Comparison of ENCODE assay signal across 21 cellular contexts in the genomic region with DNA sequence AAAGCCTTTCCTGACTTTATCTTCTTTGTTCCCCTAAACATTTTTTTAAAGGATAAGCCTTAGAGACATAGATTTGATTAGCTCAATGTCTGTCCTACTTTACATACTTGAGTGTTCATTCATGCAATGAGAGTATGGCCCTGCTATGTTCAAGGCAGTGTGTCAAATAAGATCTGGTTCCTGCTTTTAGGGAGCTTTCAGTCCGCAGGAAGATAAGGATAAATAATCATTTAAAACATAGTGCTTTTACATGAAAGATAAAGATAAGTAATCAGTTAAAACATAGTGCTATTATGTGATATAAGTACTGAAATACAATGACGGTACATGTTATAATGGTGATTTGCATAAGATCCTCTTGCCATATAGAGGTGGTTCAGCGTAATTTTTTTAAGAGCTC.
DNase-seq lines count a peak whose midpoint lies in the region; ATAC-seq and TF ChIP-seq lines count a peak whose summit lies in the region.
"Had no signal": no experiment of that assay in that cellular context is flagged by ENCODE, and none has a peak within 500 bp of the region (broad histone marks: within the 10 kb centered on the region; RNA-seq: fewer than 3 reads in every experiment).

No MANE protein-coding gene starts in this region.

- no peaks in the 10 kb centered on the region for H3K9me2 ChIP-seq in Karpas-422 (replicated peaks; ENCODE audit: insufficient read depth, low read length)

- peak overlapping the region; percentile 37 for H3K4me2 ChIP-seq in Karpas-422 (ENCODE audit: low read depth, low read length, poor library complexity, severe bottlenecking)
- H3K4me2 ChIP-seq in smooth muscle cell, result peak overlapping the region; percentile 19
- H3K4me2 ChIP-seq: BLaER1 treated with 17β-estradiol and CSF1 and Interleukin-3, amounts not matched to agents 10 nM and 100 nM had no signal

- TF ChIP-seq CTCF in smooth muscle cell (IDR thresholded peaks at IDR 0.05; ENCODE audit: borderline replicate concordance, insufficient read depth, poor library complexity, severe bottlenecking), result no peak

- 81% methylated on average over 3 of the region's 3 CpGs for WGBS in smooth muscle cell (ENCODE audit: low lambda C conversion rate)

- ATAC-seq in SK-N-SH treated with all-trans-retinoic acid at 6 μM for 48 hours (no peak), HG02884 (IDR thresholded peaks at IDR 0.05; ENCODE audit: unreplicated experiment) (no peak)
- ATAC-seq: HCT116 had no signal

- peak overlapping the region; percentile 19; the same call in 1 of the 2 replicates for H3K27ac ChIP-seq in Karpas-422 (ENCODE audit: low read length)
- H3K27ac ChIP-seq in smooth muscle cell (ENCODE audit: low read depth), result peak overlapping the region; percentile 25
- H3K27ac ChIP-seq: 22Rv1; BLaER1 treated with 17β-estradiol and CSF1 and Interleukin-3, amounts not matched to agents 10 nM and 100 nM; GM23248 had no signal

- no peaks in the 10 kb centered on the region for H3K79me2 ChIP-seq in Karpas-422 (ENCODE audit: low read length)
- no peaks in the 10 kb centered on the region for H3K79me2 ChIP-seq in smooth muscle cell (ENCODE audit: low read depth)

- H4K20me1 ChIP-seq in Karpas-422 (ENCODE audit: insufficient read depth, low read depth, low read length) (no peaks in the 10 kb centered on the region), smooth muscle cell (ENCODE audit: low read depth) (no peaks in the 10 kb centered on the region)
- H4K20me1 ChIP-seq: BLaER1 treated with 17β-estradiol and CSF1 and Interleukin-3, amounts not matched to agents 10 nM and 100 nM had no signal

- DNase-seq in DMS53 (lab: John Stamatoyannopoulos, UW) (peak; percentile 30), DMS53 treated with DMSO at 0.1 percent for 48 hours (lab: John Stamatoyannopoulos, UW; ENCODE audit: unreplicated experiment) (no peak), Karpas-422 (no peak), smooth muscle cell (lab: John Stamatoyannopoulos, UW; ENCODE audit: unreplicated experiment) (no peak), DMS79 (lab: John Stamatoyannopoulos, UW) (no peak)
- no peak for DNase-seq in effector CD8-positive, alpha-beta T cell (lab: John Stamatoyannopoulos, UW)
- DNase-seq: ACHN; AML-193; BE2C; CD4-positive, alpha-beta T cell; CD8-positive, alpha-beta memory T cell; DMS 273 treated with DMSO at 0.1 percent for 48 hours; EL; GF-D8; GM23248; H9 had no signal

- H3K9me3 ChIP-seq in Karpas-422 (ENCODE audit: low read length) (no peaks in the 10 kb centered on the region), smooth muscle cell (replicated peaks; ENCODE audit: low read depth) (no peaks in the 10 kb centered on the region)
- H3K9me3 ChIP-seq: BE2C; BLaER1 treated with 17β-estradiol and CSF1 and Interleukin-3, amounts not matched to agents 10 nM and 100 nM had no signal

- H3F3A ChIP-seq in smooth muscle cell (ENCODE audit: low read depth), result no peaks in the 10 kb centered on the region

- peaks cover 14% of the 10 kb centered on the region for H3K4me1 ChIP-seq in Karpas-422 (ENCODE audit: low read length)
- H3K4me1 ChIP-seq in smooth muscle cell (ENCODE audit: low read depth), result no peaks in the 10 kb centered on the region
- H3K4me1 ChIP-seq: BLaER1 treated with 17β-estradiol and CSF1 and Interleukin-3, amounts not matched to agents 10 nM and 100 nM had no signal

- H2AFZ ChIP-seq in Karpas-422 (ENCODE audit: low read length) (no peak overlapping the region), smooth muscle cell (ENCODE audit: low read depth) (peak overlapping the region; percentile 39)
- H2AFZ ChIP-seq: GM23248 had no signal

- no peak overlapping the region for H3K9ac ChIP-seq in Karpas-422 (ENCODE audit: low read length)
- no peak overlapping the region for H3K9ac ChIP-seq in smooth muscle cell (ENCODE audit: low read depth)
- H3K9ac ChIP-seq: BLaER1 treated with 17β-estradiol and CSF1 and Interleukin-3, amounts not matched to agents 10 nM and 100 nM; GM23248 had no signal

- H3K27me3 ChIP-seq in Karpas-422 (ENCODE audit: low read length) (0 out of 2 replicates have a peak, but pooled peaks cover 1% of the 10 kb centered on the region), smooth muscle cell (ENCODE audit: low read depth) (no peaks in the 10 kb centered on the region)
- H3K27me3 ChIP-seq: BE2C; BLaER1 treated with 17β-estradiol and CSF1 and Interleukin-3, amounts not matched to agents 10 nM and 100 nM had no signal

- H3K4me3 ChIP-seq in Karpas-422 (ENCODE audit: low read length), result no peak overlapping the region
- H3K4me3 ChIP-seq in smooth muscle cell, result no peak overlapping the region
- H3K4me3 ChIP-seq: BLaER1 treated with 17β-estradiol and CSF1 and Interleukin-3, amounts not matched to agents 10 nM and 100 nM; GM23248 had no signal

- no peaks in the 10 kb centered on the region for H3K36me3 ChIP-seq in Karpas-422 (ENCODE audit: insufficient read depth, low read length)
- H3K36me3 ChIP-seq in smooth muscle cell (ENCODE audit: low read depth), result no peaks in the 10 kb centered on the region
- H3K36me3 ChIP-seq: BE2C; BLaER1 treated with 17β-estradiol and CSF1 and Interleukin-3, amounts not matched to agents 10 nM and 100 nM had no signal

TF ChIP-seq in SK-N-SH treated with all-trans-retinoic acid at 6 μM for 48 hours, 23 proteins besides CTCF, POLR2A, EP300 and RAD21 (continues in another document):
- TF ChIP-seq ZNF8 (CRISPR knock-in tag; IDR thresholded peaks at IDR 0.05) (peak; percentile 44; the same call in 1 of the 2 replicates), RARB (CRISPR knock-in tag; IDR thresholded peaks at IDR 0.05) (no peak), ZNF565 (CRISPR knock-in tag; conservative IDR thresholded peaks at IDR 0.05; ENCODE audit: low read depth) (no peak), ZFP30 (CRISPR knock-in tag; IDR thresholded peaks at IDR 0.05) (no peak), CSDC2 (CRISPR knock-in tag; IDR thresholded peaks at IDR 0.05) (no peak), OSR1 (CRISPR knock-in tag; IDR thresholded peaks at IDR 0.05) (no peak), GLIS3 (CRISPR knock-in tag; IDR thresholded peaks at IDR 0.05) (no peak), SNAI2 (CRISPR knock-in tag; IDR thresholded peaks at IDR 0.05) (no peak), TCF4 (CRISPR knock-in tag; IDR thresholded peaks at IDR 0.05; ENCODE audit: borderline replicate concordance) (peak; percentile 76; the same call in 1 of the 2 replicates), ZFP3 (CRISPR knock-in tag; IDR thresholded peaks at IDR 0.05) (no peak), ZC3H10 (CRISPR knock-in tag; IDR thresholded peaks at IDR 0.05) (no peak), ISL1 (CRISPR knock-in tag; IDR thresholded peaks at IDR 0.05) (0 out of 2 replicates have a peak, but pooled peaks have one; percentile 11)
- TF ChIP-seq, protein P1, sequence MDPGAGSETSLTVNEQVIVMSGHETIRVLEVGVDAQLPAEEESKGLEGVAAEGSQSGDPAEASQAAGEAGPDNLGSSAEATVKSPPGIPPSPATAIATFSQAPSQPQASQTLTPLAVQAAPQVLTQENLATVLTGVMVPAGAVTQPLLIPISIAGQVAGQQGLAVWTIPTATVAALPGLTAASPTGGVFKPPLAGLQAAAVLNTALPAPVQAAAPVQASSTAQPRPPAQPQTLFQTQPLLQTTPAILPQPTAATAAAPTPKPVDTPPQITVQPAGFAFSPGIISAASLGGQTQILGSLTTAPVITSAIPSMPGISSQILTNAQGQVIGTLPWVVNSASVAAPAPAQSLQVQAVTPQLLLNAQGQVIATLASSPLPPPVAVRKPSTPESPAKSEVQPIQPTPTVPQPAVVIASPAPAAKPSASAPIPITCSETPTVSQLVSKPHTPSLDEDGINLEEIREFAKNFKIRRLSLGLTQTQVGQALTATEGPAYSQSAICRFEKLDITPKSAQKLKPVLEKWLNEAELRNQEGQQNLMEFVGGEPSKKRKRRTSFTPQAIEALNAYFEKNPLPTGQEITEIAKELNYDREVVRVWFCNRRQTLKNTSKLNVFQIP (CRISPR knock-in tag; IDR thresholded peaks at IDR 0.05; ENCODE audit: borderline replicate concordance, low read depth), result no peak
- TF ChIP-seq, protein P2, sequence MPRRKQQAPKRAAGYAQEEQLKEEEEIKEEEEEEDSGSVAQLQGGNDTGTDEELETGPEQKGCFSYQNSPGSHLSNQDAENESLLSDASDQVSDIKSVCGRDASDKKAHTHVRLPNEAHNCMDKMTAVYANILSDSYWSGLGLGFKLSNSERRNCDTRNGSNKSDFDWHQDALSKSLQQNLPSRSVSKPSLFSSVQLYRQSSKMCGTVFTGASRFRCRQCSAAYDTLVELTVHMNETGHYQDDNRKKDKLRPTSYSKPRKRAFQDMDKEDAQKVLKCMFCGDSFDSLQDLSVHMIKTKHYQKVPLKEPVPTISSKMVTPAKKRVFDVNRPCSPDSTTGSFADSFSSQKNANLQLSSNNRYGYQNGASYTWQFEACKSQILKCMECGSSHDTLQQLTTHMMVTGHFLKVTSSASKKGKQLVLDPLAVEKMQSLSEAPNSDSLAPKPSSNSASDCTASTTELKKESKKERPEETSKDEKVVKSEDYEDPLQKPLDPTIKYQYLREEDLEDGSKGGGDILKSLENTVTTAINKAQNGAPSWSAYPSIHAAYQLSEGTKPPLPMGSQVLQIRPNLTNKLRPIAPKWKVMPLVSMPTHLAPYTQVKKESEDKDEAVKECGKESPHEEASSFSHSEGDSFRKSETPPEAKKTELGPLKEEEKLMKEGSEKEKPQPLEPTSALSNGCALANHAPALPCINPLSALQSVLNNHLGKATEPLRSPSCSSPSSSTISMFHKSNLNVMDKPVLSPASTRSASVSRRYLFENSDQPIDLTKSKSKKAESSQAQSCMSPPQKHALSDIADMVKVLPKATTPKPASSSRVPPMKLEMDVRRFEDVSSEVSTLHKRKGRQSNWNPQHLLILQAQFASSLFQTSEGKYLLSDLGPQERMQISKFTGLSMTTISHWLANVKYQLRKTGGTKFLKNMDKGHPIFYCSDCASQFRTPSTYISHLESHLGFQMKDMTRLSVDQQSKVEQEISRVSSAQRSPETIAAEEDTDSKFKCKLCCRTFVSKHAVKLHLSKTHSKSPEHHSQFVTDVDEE (CRISPR knock-in tag; IDR thresholded peaks at IDR 0.05), result peak; percentile 72
- TF ChIP-seq, protein P3, sequence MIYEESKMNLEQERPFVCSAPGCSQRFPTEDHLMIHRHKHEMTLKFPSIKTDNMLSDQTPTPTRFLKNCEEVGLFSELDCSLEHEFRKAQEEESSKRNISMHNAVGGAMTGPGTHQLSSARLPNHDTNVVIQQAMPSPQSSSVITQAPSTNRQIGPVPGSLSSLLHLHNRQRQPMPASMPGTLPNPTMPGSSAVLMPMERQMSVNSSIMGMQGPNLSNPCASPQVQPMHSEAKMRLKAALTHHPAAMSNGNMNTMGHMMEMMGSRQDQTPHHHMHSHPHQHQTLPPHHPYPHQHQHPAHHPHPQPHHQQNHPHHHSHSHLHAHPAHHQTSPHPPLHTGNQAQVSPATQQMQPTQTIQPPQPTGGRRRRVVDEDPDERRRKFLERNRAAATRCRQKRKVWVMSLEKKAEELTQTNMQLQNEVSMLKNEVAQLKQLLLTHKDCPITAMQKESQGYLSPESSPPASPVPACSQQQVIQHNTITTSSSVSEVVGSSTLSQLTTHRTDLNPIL (CRISPR knock-in tag; IDR thresholded peaks at IDR 0.05; ENCODE audit: low read depth), result no peak
